13 cellular contexts compared by ENCODE assay signal in genomic region chr17:74455025-74455585, GRCh38. TPM values are rescaled to one million over a fixed set of nuclear protein-coding genes. Genes with fewer than 3 reads are reported as not detected.
DNase-seq lines count a peak whose midpoint lies in the region; ATAC-seq and TF ChIP-seq lines count a peak whose summit lies in the region.
"Had no signal": no experiment of that assay in that cellular context is flagged by ENCODE, and none has a peak within 500 bp of the region (broad histone marks: within the 10 kb centered on the region; RNA-seq: fewer than 3 reads in every experiment).

No MANE protein-coding gene starts in this region.

- H3K4me3 ChIP-seq in iPS-18a (ENCODE audit: low read length) (peak overlapping the region; percentile 59), psoas muscle (no peak overlapping the region)

- H3K9me3 ChIP-seq in ES-I3 (ENCODE audit: control insufficient read depth, insufficient read depth, low read length) (no peaks in the 10 kb centered on the region), iPS-18a (ENCODE audit: control insufficient read depth, low read depth, low read length) (no peaks in the 10 kb centered on the region), psoas muscle (no peaks in the 10 kb centered on the region)
- H3K9me3 ChIP-seq in CD4-positive, alpha-beta T cell (ENCODE audit: control insufficient read depth, low read length): no peaks in the 10 kb centered on the region

- TF ChIP-seq CTCF in psoas muscle (IDR thresholded peaks at IDR 0.05): no peak
- no peak for TF ChIP-seq CTCF in CD4-positive, alpha-beta T cell (IDR thresholded peaks at IDR 0.05)

- POLR2A ChIA-PET in CD4-positive, alpha-beta T cell (lab: Charles Lee): interaction anchor here (1.6 kb wide), 1 partner anchor 12 kb away, joined by 4 read pairs; no protein-coding TSS in a partner anchor

- intact Hi-C loops in psoas muscle (cut with DNase I): loop anchor here in 1 of 2 donors (5.0 to 10.0 kb wide), 2 partner anchors 37 to 240 kb away; partner anchors contain the start of gene TTYH2
- intact Hi-C loops in CD4-positive, alpha-beta T cell (cut with DNase I, micrococcal nuclease): loop anchor here (2.0 to 5.0 kb wide), 2 partner anchors 38 to 153 kb away; no protein-coding TSS in a partner anchor

- H3K27ac Mint-ChIP-seq in activated T-helper 17 cell treated with anti-CD3 and anti-CD28 coated beads, Interleukin-2, amount 50 U/mL, for 72 hours: no peak overlapping the region
- no peak overlapping the region for H3K27ac Mint-ChIP-seq in CD4-positive, alpha-beta T cell

- H3K27ac ChIP-seq in iPS-18a (ENCODE audit: low read length) (no peak overlapping the region), psoas muscle (peak overlapping the region; percentile 86)
- H3K27ac ChIP-seq in CD4-positive, alpha-beta T cell (ENCODE audit: low read depth, low read length): no peak overlapping the region
- H3K27ac ChIP-seq: HL-60 had no signal

- H3K36me3 Mint-ChIP-seq in activated T-helper 17 cell treated with anti-CD3 and anti-CD28 coated beads, Interleukin-2, amount 50 U/mL, for 72 hours (ENCODE audit: low read depth): no peaks in the 10 kb centered on the region
- H3K36me3 Mint-ChIP-seq in CD4-positive, alpha-beta T cell (ENCODE audit: low read depth): no peaks in the 10 kb centered on the region

- H3K36me3 ChIP-seq in ES-I3 (ENCODE audit: insufficient read depth, low read length): no peaks in the 10 kb centered on the region
- H3K36me3 ChIP-seq in iPS-18a (ENCODE audit: control insufficient read depth, low read depth, low read length): no peaks in the 10 kb centered on the region
- H3K36me3 ChIP-seq in psoas muscle (ENCODE audit: insufficient read depth in 1 of 2, low read depth in 1 of 2): no peaks in the 10 kb centered on the region

- H3K27me3 ChIP-seq in iPS-18a (ENCODE audit: control insufficient read depth, insufficient read depth, low read length) (peaks cover 21% of the 10 kb centered on the region), psoas muscle (ENCODE audit: insufficient read depth in 3 of 3, low read length in 2 of 3) (no peaks in the 10 kb centered on the region)
- no peaks in the 10 kb centered on the region for H3K27me3 ChIP-seq in CD4-positive, alpha-beta T cell (ENCODE audit: control insufficient read depth, insufficient read depth, low read length)

- peaks cover 8% of the 10 kb centered on the region for H3K4me1 Mint-ChIP-seq in activated T-helper 17 cell treated with anti-CD3 and anti-CD28 coated beads, Interleukin-2, amount 50 U/mL, for 72 hours
- H3K4me1 Mint-ChIP-seq in CD4-positive, alpha-beta T cell (ENCODE audit: low read depth): peaks cover 22% of the 10 kb centered on the region

- H3K4me1 ChIP-seq in ES-I3 (ENCODE audit: insufficient read depth, low read length) (peaks cover 22% of the 10 kb centered on the region), iPS-18a (ENCODE audit: control insufficient read depth, low read depth, low read length) (peaks cover 42% of the 10 kb centered on the region), psoas muscle (peaks cover 39% of the 10 kb centered on the region)

- CTCF ChIA-PET in CD4-positive, alpha-beta T cell (lab: Charles Lee): interaction anchor here (1.6 to 2.1 kb wide), 2 partner anchors 76 to 87 kb away, joined by 7 to 10 read pairs; no protein-coding TSS in a partner anchor

- no peaks in the 10 kb centered on the region for H3K9me3 Mint-ChIP-seq in activated T-helper 17 cell treated with anti-CD3 and anti-CD28 coated beads, Interleukin-2, amount 50 U/mL, for 72 hours
- no peaks in the 10 kb centered on the region for H3K9me3 Mint-ChIP-seq in CD4-positive, alpha-beta T cell
- H3K9me3 Mint-ChIP-seq: neural crest cell had no signal

- no peaks in the 10 kb centered on the region for H3K27me3 Mint-ChIP-seq in activated T-helper 17 cell treated with anti-CD3 and anti-CD28 coated beads, Interleukin-2, amount 50 U/mL, for 72 hours
- peaks cover 8% of the 10 kb centered on the region for H3K27me3 Mint-ChIP-seq in CD4-positive, alpha-beta T cell

- no peak for ATAC-seq in activated T-helper 17 cell treated with anti-CD3 and anti-CD28 coated beads, Interleukin-2, amount 50 U/mL, for 72 hours (replicated peaks)
- ATAC-seq in psoas muscle (peak in 1 of 4 donors; percentile 0), HG03432 (IDR thresholded peaks at IDR 0.05; ENCODE audit: unreplicated experiment) (no peak), GM21423 (IDR thresholded peaks at IDR 0.05; ENCODE audit: unreplicated experiment) (no peak)
- ATAC-seq in CD4-positive, alpha-beta T cell (ENCODE audit: poor library complexity): no peak

- DNase-seq in psoas muscle (no peak), COLO668 (lab: John Stamatoyannopoulos, UW; ENCODE audit: unreplicated experiment) (no peak)
- no peak for DNase-seq in CD4-positive, alpha-beta T cell
- DNase-seq: amniotic stem cell, NCI-H2081 treated with DMSO at 0.1 percent for 48 hours had no signal

- peak overlapping the region; percentile 76; the same call in 1 of the 2 replicates for H3K9ac ChIP-seq in ES-I3 (ENCODE audit: low read depth, low read length)
- H3K9ac ChIP-seq in iPS-18a (ENCODE audit: low read length): peak overlapping the region; percentile 57

- WGBS in psoas muscle, 3 donors: 49 to 57% (median 54%) methylated on average over 12 to 16 of the region's 16 CpGs

- peak overlapping the region; percentile 33 for H3K4me3 Mint-ChIP-seq in activated T-helper 17 cell treated with anti-CD3 and anti-CD28 coated beads, Interleukin-2, amount 50 U/mL, for 72 hours
- no peak overlapping the region for H3K4me3 Mint-ChIP-seq in CD4-positive, alpha-beta T cell

RNA-seq across cellular contexts. Expression of gene CD300A, which starts 11.3 kb away (rescaled TPM):
- total RNA-seq in activated T-helper 17 cell treated with anti-CD3 and anti-CD28 coated beads, Interleukin-2, amount 50 U/mL, for 72 hours: 10 to 100 TPM in 1 of 2 donors, 1 to 10 TPM in 1; 3.0 to 29.1 TPM
- 1 to 10 TPM in 2 of 4 donors, under 1 TPM in 2; 0.54 to 2.4 (median 1.2) TPM for total RNA-seq in psoas muscle
- polyA plus RNA-seq in psoas muscle: under 1 TPM; 0.29 to 0.69 (median 0.38) TPM
- total RNA-seq in CD4-positive, alpha-beta T cell: 1 to 10 TPM; 1.8 to 2.6 TPM
- total RNA-seq: neural crest cell had no signal
- polyA plus RNA-seq: BJ had no signal

RNA-seq across cellular contexts. Expression of gene GPRC5C, which starts 23.2 kb away (rescaled TPM):
- total RNA-seq in activated T-helper 17 cell treated with anti-CD3 and anti-CD28 coated beads, Interleukin-2, amount 50 U/mL, for 72 hours: 1 to 10 TPM in 1 of 2 donors, not detected in 1; 5.0 TPM
- 100 to 1,000 TPM in 2 of 4 donors, 10 to 100 TPM in 2; 57.0 to 123 (median 97.7) TPM for total RNA-seq in psoas muscle
- 10 to 100 TPM; 42.9 to 47.7 (median 44.8) TPM for polyA plus RNA-seq in psoas muscle
- total RNA-seq in CD4-positive, alpha-beta T cell: not detected

Comparison
In these comparisons a context has a peak if more than half of its experiments do, and no peak if none do; other contexts are left out.
1. RNA of gene GPRC5C, which starts 23.2 kb away (total RNA-seq): 57.0 to 123 TPM in psoas muscle; 5.0 TPM in activated T-helper 17 cell treated with anti-CD3 and anti-CD28 coated beads, Interleukin-2, amount 50 U/mL, for 72 hours and not detected in CD4-positive, alpha-beta T cell; every median in the first group is over 4 times any median in the second.